ENCODE assay signal across 26 cellular contexts in the genomic region with DNA sequence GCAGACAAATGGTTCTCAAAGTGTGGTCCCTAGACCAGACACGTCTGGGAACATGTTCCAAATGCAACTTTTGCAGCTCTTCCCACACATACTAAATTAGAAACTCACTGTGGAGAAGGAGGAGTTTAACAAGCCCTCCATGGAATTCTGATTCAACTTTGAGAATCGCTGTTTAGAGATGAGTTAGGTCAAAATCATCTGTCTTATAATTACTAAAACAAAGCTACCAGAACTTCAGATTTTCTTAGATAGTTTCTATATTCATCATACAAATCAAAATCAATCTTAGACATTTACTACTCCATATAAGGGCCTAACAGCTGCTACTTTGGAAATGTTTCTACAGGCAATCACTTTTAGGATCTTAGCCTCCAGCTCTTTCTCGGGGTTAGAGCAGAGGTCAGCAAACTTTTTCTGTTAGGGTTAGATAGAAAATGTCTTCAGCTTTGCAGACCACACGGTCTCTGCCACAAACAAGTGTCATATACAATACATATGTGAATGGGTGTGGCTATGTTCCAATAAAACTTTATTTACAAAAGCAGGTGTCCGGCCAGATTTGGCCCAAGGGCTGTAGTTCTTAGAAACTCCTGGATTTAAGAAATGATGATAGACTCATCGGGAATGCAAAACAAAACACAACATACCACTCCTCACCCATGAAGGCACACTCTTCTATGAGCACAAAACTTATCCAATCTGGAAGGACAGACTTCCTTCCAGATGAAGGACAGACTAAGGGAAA. TPM values are rescaled to one million over a fixed set of nuclear protein-coding genes. Genes with fewer than 3 reads are reported as not detected.
DNase-seq lines count a peak whose midpoint lies in the region; ATAC-seq, FAIRE-seq and TF ChIP-seq lines count a peak whose summit lies in the region.
"Had no signal": no experiment of that assay in that cellular context is flagged by ENCODE, and none has a peak within 500 bp of the region (broad histone marks: within the 10 kb centered on the region; RNA-seq: fewer than 3 reads in every experiment).

No MANE protein-coding gene starts in this region.

- no peak for TF ChIP-seq EP300 in K562 (IDR thresholded peaks at IDR 0.05; ENCODE audit: low read length)

- H3K27ac ChIP-seq in K562 (ENCODE audit: extremely low read depth, low read depth, low read length), result no peak overlapping the region
- no peak overlapping the region for H3K27ac ChIP-seq in osteoblast (ENCODE audit: low read depth, low read length)
- H3K27ac ChIP-seq: KMS-11, SJSA1 had no signal

- H3K4me3 ChIP-seq in K562, result no peak overlapping the region
- H3K4me3 ChIP-seq in osteoblast (ENCODE audit: insufficient read depth, low read length), result no peak overlapping the region
- H3K4me3 ChIP-seq: GM23338, SJSA1 had no signal

- H2AFZ ChIP-seq in K562 (ENCODE audit: low read depth, low read length), result peak overlapping the region; percentile 67
- peak overlapping the region; percentile 12 for H2AFZ ChIP-seq in osteoblast (ENCODE audit: low read length)
- H2AFZ ChIP-seq: GM23338 had no signal

- H3K4me2 ChIP-seq in K562 (ENCODE audit: insufficient read depth, low read length), result no peak overlapping the region
- no peak overlapping the region for H3K4me2 ChIP-seq in osteoblast (ENCODE audit: insufficient read depth, low read length)
- H3K4me2 ChIP-seq: GM23338, KMS-11 had no signal

- H3K36me3 ChIP-seq in K562 (ENCODE audit: control insufficient read depth, insufficient read depth, low read length) (no peaks in the 10 kb centered on the region), osteoblast (ENCODE audit: insufficient read depth, low read length) (no peaks in the 10 kb centered on the region)
- H3K36me3 ChIP-seq: SJSA1 had no signal

- no peaks in the 10 kb centered on the region for H4K20me1 ChIP-seq in K562 (replicated peaks; ENCODE audit: control insufficient read depth, insufficient read depth, low read length)
- H4K20me1 ChIP-seq in osteoblast (ENCODE audit: insufficient read depth, low read length), result no peaks in the 10 kb centered on the region

- no peaks in the 10 kb centered on the region for H3K79me2 ChIP-seq in K562 (ENCODE audit: control insufficient read depth, insufficient read depth, low read length)
- no peaks in the 10 kb centered on the region for H3K79me2 ChIP-seq in osteoblast (ENCODE audit: insufficient read depth, low read length)

- in situ Hi-C loops in K562 (cut with MboI), result loop anchor here (10.0 kb wide), 2 partner anchors 255 to 265 kb away; no protein-coding TSS in a partner anchor

- H3K9me3 Mint-ChIP-seq in HFFc6, result no peaks in the 10 kb centered on the region
- no peaks in the 10 kb centered on the region for H3K9me3 Mint-ChIP-seq in activated T-helper 17 cell treated with anti-CD3 and anti-CD28 coated beads, Interleukin-2, amount 50 U/mL, for 72 hours
- H3K9me3 Mint-ChIP-seq: CD4-positive, alpha-beta memory T cell; GM23338; H9 had no signal

- no peak for TF ChIP-seq RAD21 in K562 (CRISPR knock-in tag; conservative IDR thresholded peaks at IDR 0.05 in 1 of 2, IDR thresholded peaks at IDR 0.05 in 1 of 2)

- H3K27me3 ChIP-seq in K562 (ENCODE audit: control insufficient read depth in 2 of 2, insufficient read depth in 2 of 2, low read length in 2 of 2), result no peaks in the 10 kb centered on the region
- no peaks in the 10 kb centered on the region for H3K27me3 ChIP-seq in osteoblast (ENCODE audit: insufficient read depth, low read length)

- H3K36me3 Mint-ChIP-seq in HFFc6 (ENCODE audit: low read depth), result no peaks in the 10 kb centered on the region
- no peaks in the 10 kb centered on the region for H3K36me3 Mint-ChIP-seq in activated T-helper 17 cell treated with anti-CD3 and anti-CD28 coated beads, Interleukin-2, amount 50 U/mL, for 72 hours (ENCODE audit: low read depth)
- H3K36me3 Mint-ChIP-seq: CD4-positive, alpha-beta memory T cell had no signal

- H3K27ac Mint-ChIP-seq in HFFc6, result peak overlapping the region; percentile 34; the same call in 1 of the 2 replicates
- H3K27ac Mint-ChIP-seq in activated T-helper 17 cell treated with anti-CD3 and anti-CD28 coated beads, Interleukin-2, amount 50 U/mL, for 72 hours, result no peak overlapping the region
- H3K27ac Mint-ChIP-seq: CD4-positive, alpha-beta memory T cell; GM23338; H9 had no signal

- no peaks in the 10 kb centered on the region; the same call in 1 of the 2 replicates for H3K27me3 Mint-ChIP-seq in HFFc6 (ENCODE audit: insufficient read depth)
- peaks cover 22% of the 10 kb centered on the region for H3K27me3 Mint-ChIP-seq in activated T-helper 17 cell treated with anti-CD3 and anti-CD28 coated beads, Interleukin-2, amount 50 U/mL, for 72 hours

- no peak for FAIRE-seq in K562 (lab: Jason Lieb, UNC)
- FAIRE-seq: HTR-8/SVneo had no signal

- peaks cover 0 to 2% of the 10 kb centered on the region in 2 experiments; a peak in 1 of 5 replicates for H3K4me1 ChIP-seq in K562 (replicated peaks in 1 of 2; ENCODE audit: control insufficient read depth in 2 of 2, insufficient read depth in 2 of 2, low read length in 2 of 2)
- peaks cover 12% of the 10 kb centered on the region for H3K4me1 ChIP-seq in osteoblast (ENCODE audit: insufficient read depth, low read length)
- H3K4me1 ChIP-seq: SJSA1 had no signal

- H3K9me3 ChIP-seq in K562 (replicated peaks; ENCODE audit: control insufficient read depth, insufficient read depth, low read depth, low read length), result no peaks in the 10 kb centered on the region
- no peaks in the 10 kb centered on the region for H3K9me3 ChIP-seq in osteoblast (ENCODE audit: low read depth, low read length)
- H3K9me3 ChIP-seq: SJSA1 had no signal

- TF ChIP-seq CTCF in HFFc6 (IDR thresholded peaks at IDR 0.05) (no peak), K562 (IDR thresholded peaks at IDR 0.05 in 2 of 3, conservative IDR thresholded peaks at IDR 0.05 in 1 of 3; ENCODE audit: insufficient read depth in 2 of 3, low read depth in 1 of 3, low read length in 3 of 3) (no peak), osteoblast (IDR thresholded peaks at IDR 0.05; ENCODE audit: extremely low read depth, low read depth, low read length) (no peak), omental fat pad (IDR thresholded peaks at IDR 0.05) (no peak)

- TF ChIP-seq POLR2A in K562 (conservative IDR thresholded peaks at IDR 0.05), result no peak

- CTCF ChIA-PET in K562 (lab: Yijun Ruan, JAX; ENCODE audit: low intra/inter-chr PET ratio), result no interaction called here

- POLR2A ChIA-PET in K562 (lab: Yijun Ruan, JAX), result interaction anchor here (0.5 kb wide), 1 partner anchor 100 kb away, joined by 3 read pairs; no protein-coding TSS in a partner anchor

- DNase-seq in EH (ENCODE audit: low read depth) (peak; percentile 89), HFFc6 (peak; percentile 35), K562 (ENCODE audit: extremely low read depth in 1 of 4, low spot score in 3 of 4) (no peak), osteoblast (ENCODE audit: insufficient read length, low spot score, missing footprints) (no peak), foreskin melanocyte (no peak), omental fat pad (ENCODE audit: low spot score) (no peak), HUDEP-2 (lab: John Stamatoyannopoulos, UW; ENCODE audit: unreplicated experiment in 76 of 76) (no peak)
- DNase-seq: AML-193; C1 segment of cervical spinal cord; CD4-positive, alpha-beta memory T cell; COR-L47; DMS53; GF-D8; H9; NCI-H1092; NCI-H1417 treated with DMSO at 0.1 percent for 48 hours; NCI-H1694 treated with DMSO at 0.1 percent for 48 hours; NCI-H2081; NCI-H2227 treated with DMSO at 0.1 percent for 48 hours; Right ventricle myocardium superior; RPMI8226 had no signal

- WGBS in K562 (ENCODE audit: insufficient coverage, low coverage, missing lambda C conversion rate), result 22% methylated on average over 6 of the region's 6 CpGs

- H3K4me3 Mint-ChIP-seq in HFFc6, result 0 out of 2 replicates have a peak overlapping the region, but pooled peaks have one; percentile 27
- H3K4me3 Mint-ChIP-seq in activated T-helper 17 cell treated with anti-CD3 and anti-CD28 coated beads, Interleukin-2, amount 50 U/mL, for 72 hours, result no peak overlapping the region
- H3K4me3 Mint-ChIP-seq: CD4-positive, alpha-beta memory T cell; GM23338; H9 had no signal

- intact Hi-C loops in K562 (cut with micrococcal nuclease), result no loop called here

- no TSS peak for BruUV-seq in K562 (replicated peaks; lab: Mats Ljungman, UMichigan)

- no peaks in the 10 kb centered on the region for H3K9me1 ChIP-seq in K562 (ENCODE audit: control insufficient read depth, insufficient read depth, low read length)

- peaks cover 34% of the 10 kb centered on the region for H3K4me1 Mint-ChIP-seq in HFFc6 (ENCODE audit: low read depth)
- no peaks in the 10 kb centered on the region for H3K4me1 Mint-ChIP-seq in activated T-helper 17 cell treated with anti-CD3 and anti-CD28 coated beads, Interleukin-2, amount 50 U/mL, for 72 hours
- H3K4me1 Mint-ChIP-seq: CD4-positive, alpha-beta memory T cell had no signal

- ATAC-seq in K562 (no peak; the same call in 2 of the 3 replicates), omental fat pad (ENCODE audit: low FRiP score) (no peak)
- ATAC-seq in activated T-helper 17 cell treated with anti-CD3 and anti-CD28 coated beads, Interleukin-2, amount 50 U/mL, for 72 hours (replicated peaks), result no peak
- ATAC-seq: GM23338 had no signal

- no peak overlapping the region for H3K9ac ChIP-seq in K562 (ENCODE audit: insufficient read depth in 1 of 2, low read depth in 2 of 2, low read length in 2 of 2)
- H3K9ac ChIP-seq: KMS-11 had no signal

RNA-seq across cellular contexts. Expression of a gene that starts 50.0 kb away (rescaled TPM):
- total RNA-seq in HFFc6 (2021; fragmentation: NEBNext Ultra II Directional; extraction: Animal tissue kit (Norgen Biotek cat#: 25700)), result 10 to 100 TPM; 70.8 to 81.2 (median 76.0) TPM
- 15.1 and 38.1 TPM in 2 replicates for total RNA-seq in K562 (2011; cell fraction: chromatin; rRNA removed; ENCODE audit: low replicate concordance)
- 9.8 and 11.2 TPM in 2 replicates for total RNA-seq in K562 (2011; cell fraction: nucleolus; rRNA removed)
- 14.4 and 21.6 TPM in 2 replicates for total RNA-seq in K562 (2011; cell fraction: nucleoplasm; rRNA removed)
- total RNA-seq in K562 (2014; rRNA removed), result 15.5 and 16.2 TPM in 2 replicates
- 29.7 and 33.9 TPM in 2 replicates for total RNA-seq in K562 (2014; rRNA removed; fragmentation: Illumina TruSeq; extraction: Trizol)
- 21.6 and 24.3 TPM in 2 replicates for total RNA-seq in K562 (2015; rRNA removed; fragmentation: Illumina TruSeq; extraction: Trizol)
- 18.4 and 21.1 TPM in 2 replicates for total RNA-seq in K562 (2021)
- 25.6 and 25.8 TPM in 2 replicates for polyA plus RNA-seq in K562 (2011; rRNA removed)
- 4.0 and 10.9 TPM in 2 replicates for polyA plus RNA-seq in K562 (2011; cell fraction: cytosol; rRNA removed)
- polyA plus RNA-seq in K562 (2011; cell fraction: nucleus; rRNA removed), result 7.1 and 10.8 TPM in 2 replicates
- polyA plus RNA-seq in K562 (2012), result 14.6 and 19.2 TPM in 2 replicates
- 20.2 and 22.0 TPM in 2 replicates for polyA plus RNA-seq in K562 (2014; fragmentation: Illumina TruSeq; extraction: Trizol)
- polyA plus RNA-seq in K562 (2014; fragmentation: Nextera tagmentation; extraction: Ambion mirVana), result 10 to 100 TPM; 17.8 to 19.0 TPM
- 11.8 and 13.3 TPM in 2 replicates for polyA plus RNA-seq in K562 (2014; rRNA removed)
- polyA minus RNA-seq in K562 (2011; rRNA and poly(A)+ RNA removed), result 38.4 and 50.9 TPM in 2 replicates
- polyA minus RNA-seq in K562 (2011; cell fraction: cytosol; rRNA and poly(A)+ RNA removed), result 16.6 and 20.7 TPM in 2 replicates
- polyA minus RNA-seq in K562 (2011; cell fraction: nucleus; rRNA and poly(A)+ RNA removed), result 13.2 and 34.0 TPM in 2 replicates
- total RNA-seq in osteoblast, result 16.8 and 21.0 TPM in 2 replicates
- 10 to 100 TPM; 29.1 to 47.2 (median 38.5) TPM for total RNA-seq in omental fat pad
- total RNA-seq in activated T-helper 17 cell treated with anti-CD3 and anti-CD28 coated beads, Interleukin-2, amount 50 U/mL, for 72 hours, result 1 to 10 TPM; 7.9 to 9.5 TPM

Comparison
In these comparisons a context has a peak if more than half of its experiments do, and no peak if none do; other contexts are left out.
1. DNase-seq: peak in EH (single experiment) and HFFc6 (single experiment); none in K562 (0 of 4), osteoblast (single experiment), foreskin melanocyte (single experiment), omental fat pad (single experiment) and HUDEP-2 (0 of 76).